21 cellular contexts compared by ENCODE assay signal in the genomic region with DNA sequence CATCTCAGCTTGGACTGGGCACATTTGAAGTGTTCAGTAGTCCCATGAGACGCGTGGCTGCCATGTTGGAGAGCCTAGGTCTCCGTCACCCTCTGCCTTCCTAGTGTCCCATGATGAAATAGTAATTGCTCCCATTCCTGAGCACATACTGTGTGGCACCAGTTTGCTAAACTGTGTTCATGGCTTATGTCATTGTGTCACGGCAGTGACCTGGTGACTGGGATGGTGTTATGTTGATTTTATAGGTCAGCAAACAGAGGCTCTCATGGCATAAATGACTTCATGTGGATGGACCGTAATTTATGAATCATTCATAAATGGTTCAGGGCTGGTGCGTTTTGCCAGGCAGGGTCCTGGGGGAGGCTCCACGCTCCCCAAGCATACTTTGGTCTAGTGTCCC. TPM values are rescaled to one million over a fixed set of nuclear protein-coding genes. Genes with fewer than 3 reads are reported as not detected.
DNase-seq lines count a peak whose midpoint lies in the region; ATAC-seq, FAIRE-seq and TF ChIP-seq lines count a peak whose summit lies in the region.
"Had no signal": no experiment of that assay in that cellular context is flagged by ENCODE, and none has a peak within 500 bp of the region (broad histone marks: within the 10 kb centered on the region; RNA-seq: fewer than 3 reads in every experiment).

No MANE protein-coding gene starts in this region.

- peak overlapping the region; percentile 89 for H3K4me2 ChIP-seq in GM12878 (ENCODE audit: control insufficient read depth, insufficient read depth)

- TF ChIP-seq CTCF in GM12878 (IDR thresholded peaks at IDR 0.05 in 2 of 3, conservative IDR thresholded peaks at IDR 0.05 in 1 of 3; ENCODE audit: control insufficient read depth in 2 of 3, extremely low read depth in 1 of 3, insufficient read depth in 1 of 3, low read depth in 3 of 3, low read length in 3 of 3) (no peak), pancreas (IDR thresholded peaks at IDR 0.05) (no peak)

- H3K27me3 ChIP-seq in GM12878 (replicated peaks in 1 of 2; ENCODE audit: control insufficient read depth in 2 of 2, insufficient read depth in 2 of 2, low read length in 1 of 2) (no peaks in the 10 kb centered on the region), pancreas (no peaks in the 10 kb centered on the region)
- H3K27me3 ChIP-seq: esophagus squamous epithelium had no signal

- 22% methylated on average over 7 of the region's 7 CpGs for WGBS in GM12878 (ENCODE audit: insufficient coverage, insufficient replicate concordance, low lambda C conversion rate, missing lambda C conversion rate)
- 86 to 90% methylated on average over 7 of the region's 7 CpGs for WGBS in pancreas, 2 donors

- peak overlapping the region; percentile 85 for H3K9ac ChIP-seq in GM12878 (ENCODE audit: control insufficient read depth, insufficient read depth, low read length)

- POLR2A ChIA-PET in HEK293T (lab: Yijun Ruan, JAX) (no interaction called here), GM12878 (lab: Charles Lee) (interaction anchor here (1.0 to 3.9 kb wide), 7 partner anchors 8 to 160 kb away, joined by 3 to 26 read pairs (median 5); a partner anchor contains a TSS)

- TF ChIP-seq POLR2A in GM12878 (IDR thresholded peaks at IDR 0.05; ENCODE audit: low read depth, low read length), result no peak

- H3K36me3 ChIP-seq in GM12878 (ENCODE audit: control insufficient read depth in 2 of 2, insufficient read depth in 2 of 2, low read length in 1 of 2) (0 out of 4 replicates have a peak, but pooled peaks cover 1 to 2% of the 10 kb centered on the region in 2 experiments), pancreas (no peaks in the 10 kb centered on the region)
- H3K36me3 ChIP-seq: esophagus squamous epithelium had no signal

- no peaks in the 10 kb centered on the region for H3K27me3 Mint-ChIP-seq in activated CD8-positive, alpha-beta memory T cell treated with anti-CD3 and anti-CD28 coated beads, Interleukin-2, amount 10 ng/mL, durations not matched to agents 7 days and 5 days
- H3K27me3 Mint-ChIP-seq in stimulated activated naive B cell treated with anti-CD40 and anti-IgM and Interleukin-4, amounts not matched to agents 10 μg/mL and 1 μg/mL and 100 μg/mL, for 72 hours, result no peaks in the 10 kb centered on the region
- H3K27me3 Mint-ChIP-seq: activated CD4-positive, alpha-beta T cell treated with anti-CD3 and anti-CD28 coated beads for 36 hours; activated naive CD8-positive, alpha-beta T cell; type B pancreatic cell had no signal

- H3K27ac Mint-ChIP-seq in activated CD8-positive, alpha-beta memory T cell treated with anti-CD3 and anti-CD28 coated beads, Interleukin-2, amount 10 ng/mL, durations not matched to agents 7 days and 5 days, result peak overlapping the region; percentile 9
- peak overlapping the region; percentile 97 for H3K27ac Mint-ChIP-seq in stimulated activated naive B cell treated with anti-CD40 and anti-IgM and Interleukin-4, amounts not matched to agents 10 μg/mL and 1 μg/mL and 100 μg/mL, for 72 hours
- H3K27ac Mint-ChIP-seq: activated CD4-positive, alpha-beta T cell treated with anti-CD3 and anti-CD28 coated beads for 36 hours; natural killer cell; stimulated activated effector memory CD8-positive, alpha-beta T cell treated with anti-CD3 and anti-CD28 coated beads, Interleukin-12 subunit alpha, Interleukin-12 subunit beta, amount 100 ng/mL, for 72 hours; type B pancreatic cell had no signal

- peaks cover 8% of the 10 kb centered on the region for H3K36me3 Mint-ChIP-seq in activated CD8-positive, alpha-beta memory T cell treated with anti-CD3 and anti-CD28 coated beads, Interleukin-2, amount 10 ng/mL, durations not matched to agents 7 days and 5 days
- peaks cover 6 to 11% of the 10 kb centered on the region in 2 donors for H3K36me3 Mint-ChIP-seq in stimulated activated naive B cell treated with anti-CD40 and anti-IgM and Interleukin-4, amounts not matched to agents 10 μg/mL and 1 μg/mL and 100 μg/mL, for 72 hours
- H3K36me3 Mint-ChIP-seq: activated naive CD8-positive, alpha-beta T cell; natural killer cell; stimulated activated effector memory CD8-positive, alpha-beta T cell treated with anti-CD3 and anti-CD28 coated beads, Interleukin-12 subunit alpha, Interleukin-12 subunit beta, amount 100 ng/mL, for 72 hours; type B pancreatic cell had no signal

- CTCF ChIA-PET in activated CD8-positive, alpha-beta memory T cell treated with anti-CD3 and anti-CD28 coated beads, Interleukin-2, amount 10 ng/mL, durations not matched to agents 7 days and 5 days (lab: Charles Lee), result interaction anchor here (1.4 kb wide), 1 partner anchor 130 kb away, joined by 3 read pairs; no protein-coding TSS in a partner anchor
- CTCF ChIA-PET in HEK293T (lab: Yijun Ruan, JAX) (no interaction called here), GM12878 (lab: Yijun Ruan, JAX) (interaction anchor here (1.0 to 13.7 kb wide), 6 partner anchors 8 to 130 kb away, joined by 3 to 336 read pairs (median 9); a partner anchor contains a TSS)

- H4K20me1 ChIP-seq in GM12878 (ENCODE audit: control insufficient read depth, insufficient read depth), result no peaks in the 10 kb centered on the region

- intact Hi-C loops in GM12878 (cut with micrococcal nuclease; ENCODE audit: unreplicated experiment), result no loop called here
- intact Hi-C loops in pancreas (cut with DNase I), result loop anchor here in 2 of 3 donors (10.0 kb wide), 4 partner anchors 106 to 506 kb away; no protein-coding TSS in a partner anchor

- in situ Hi-C loops in GM12878 (cut with MboI), result no loop called here

- H3K27ac ChIP-seq in GM12878 (ENCODE audit: control insufficient read depth, insufficient read depth) (peak overlapping the region; percentile 95), pancreas (no peak overlapping the region)

- H3K9me3 ChIP-seq in GM12878 (replicated peaks; ENCODE audit: control insufficient read depth, insufficient read depth, low read length), result no peaks in the 10 kb centered on the region
- no peaks in the 10 kb centered on the region for H3K9me3 ChIP-seq in pancreas
- H3K9me3 ChIP-seq: esophagus squamous epithelium had no signal

- H3K4me3 Mint-ChIP-seq in activated CD8-positive, alpha-beta memory T cell treated with anti-CD3 and anti-CD28 coated beads, Interleukin-2, amount 10 ng/mL, durations not matched to agents 7 days and 5 days, result no peak overlapping the region
- H3K4me3 Mint-ChIP-seq in stimulated activated naive B cell treated with anti-CD40 and anti-IgM and Interleukin-4, amounts not matched to agents 10 μg/mL and 1 μg/mL and 100 μg/mL, for 72 hours, result peak overlapping the region in 1 of 2 donors; percentile 6
- H3K4me3 Mint-ChIP-seq: activated CD4-positive, alpha-beta T cell treated with anti-CD3 and anti-CD28 coated beads for 36 hours; activated naive CD8-positive, alpha-beta T cell; natural killer cell; stimulated activated effector memory CD8-positive, alpha-beta T cell treated with anti-CD3 and anti-CD28 coated beads, Interleukin-12 subunit alpha, Interleukin-12 subunit beta, amount 100 ng/mL, for 72 hours; type B pancreatic cell had no signal

- peaks cover 68% of the 10 kb centered on the region for H3K79me2 ChIP-seq in GM12878 (ENCODE audit: control insufficient read depth, insufficient read depth, low read length)

- BruUV-seq in GM12878 (replicated peaks; lab: Mats Ljungman, UMichigan), result TSS peak; percentile 68

- H3K4me1 ChIP-seq in GM12878 (ENCODE audit: control insufficient read depth, insufficient read depth, low read length) (peaks cover 27% of the 10 kb centered on the region), pancreas (no peaks in the 10 kb centered on the region)

- no peak for TF ChIP-seq RAD21 in GM12878 (IDR thresholded peaks at IDR 0.05; ENCODE audit: insufficient read depth, low read depth, low read length)

- H3K9me3 Mint-ChIP-seq in activated CD8-positive, alpha-beta memory T cell treated with anti-CD3 and anti-CD28 coated beads, Interleukin-2, amount 10 ng/mL, durations not matched to agents 7 days and 5 days (ENCODE audit: low read depth), result no peaks in the 10 kb centered on the region
- H3K9me3 Mint-ChIP-seq in stimulated activated naive B cell treated with anti-CD40 and anti-IgM and Interleukin-4, amounts not matched to agents 10 μg/mL and 1 μg/mL and 100 μg/mL, for 72 hours, result no peaks in the 10 kb centered on the region
- H3K9me3 Mint-ChIP-seq: natural killer cell; stimulated activated effector memory CD8-positive, alpha-beta T cell treated with anti-CD3 and anti-CD28 coated beads, Interleukin-12 subunit alpha, Interleukin-12 subunit beta, amount 100 ng/mL, for 72 hours; type B pancreatic cell had no signal

- SMC1A ChIA-PET in GM12878 (lab: Charles Lee; ENCODE audit: uncharacterized antibody, unreplicated experiment), result interaction anchor here (1.0 to 8.7 kb wide), 11 partner anchors 8 to 133 kb away, joined by 3 to 119 read pairs (median 7); a partner anchor contains a TSS

- no peak for ATAC-seq in activated CD8-positive, alpha-beta memory T cell treated with anti-CD3 and anti-CD28 coated beads, Interleukin-2, amount 10 ng/mL, durations not matched to agents 7 days and 5 days
- ATAC-seq in GM12878, result peak; percentile 1
- no peak for ATAC-seq in stimulated activated naive B cell treated with anti-CD40 and anti-IgM and Interleukin-4, amounts not matched to agents 10 μg/mL and 1 μg/mL and 100 μg/mL, for 72 hours (replicated peaks)
- ATAC-seq in HG02610 (IDR thresholded peaks at IDR 0.05; ENCODE audit: unreplicated experiment), result no peak
- ATAC-seq in pancreas, result no peak
- no peak for ATAC-seq in HG03280 (IDR thresholded peaks at IDR 0.05; ENCODE audit: unreplicated experiment)
- ATAC-seq: activated CD4-positive, alpha-beta T cell treated with anti-CD3 and anti-CD28 coated beads for 36 hours; natural killer cell; stimulated activated effector memory CD8-positive, alpha-beta T cell treated with anti-CD3 and anti-CD28 coated beads, Interleukin-12 subunit alpha, Interleukin-12 subunit beta, amount 100 ng/mL, for 72 hours had no signal

- RAD21 ChIA-PET in GM12878 (lab: Charles Lee; ENCODE audit: unreplicated experiment), result interaction anchor here (0.9 to 7.7 kb wide), 7 partner anchors 8 to 159 kb away, joined by 3 to 141 read pairs (median 10); a partner anchor contains a TSS

- DNase-seq in activated CD8-positive, alpha-beta memory T cell treated with anti-CD3 and anti-CD28 coated beads, Interleukin-2, amount 10 ng/mL, durations not matched to agents 7 days and 5 days, result no peak
- no peak for DNase-seq in activated CD8-positive, alpha-beta memory T cell treated with anti-CD3 and anti-CD28 coated beads for 24 hours
- DNase-seq in HEK293T (ENCODE audit: extremely low spot score) (no peak), GM12878 (ENCODE audit: low read depth, low spot score) (no peak), pancreas (no peak)
- no peak for DNase-seq in stimulated activated naive B cell treated with anti-CD40 and anti-IgM and Interleukin-4, amounts not matched to agents 10 μg/mL and 1 μg/mL and 100 μg/mL, for 72 hours
- DNase-seq: activated CD4-positive, alpha-beta T cell treated with anti-CD3 and anti-CD28 coated beads for 36 hours; DMS79; esophagus squamous epithelium; glutamatergic neuron; natural killer cell; NCI-H1092; NCI-H526; stimulated activated CD4-positive, alpha-beta T cell treated with anti-CD3 and anti-CD28 coated beads, Interleukin-12 subunit alpha, Interleukin-12 subunit beta, amount 100 ng/mL, for 4 hours had no signal

- H3K4me3 ChIP-seq in GM12878, result peak overlapping the region; percentile 63
- no peak overlapping the region for H3K4me3 ChIP-seq in pancreas
- H3K4me3 ChIP-seq: esophagus squamous epithelium, lung had no signal

- H2AFZ ChIP-seq in GM12878 (ENCODE audit: control insufficient read depth, low read depth, low read length), result peak overlapping the region; percentile 16

- no peak for TF ChIP-seq EP300 in GM12878 (IDR thresholded peaks at IDR 0.05; ENCODE audit: borderline replicate concordance in 1 of 2, control insufficient read depth in 1 of 2, low read depth in 2 of 2, low read length in 2 of 2)

- peaks cover 40% of the 10 kb centered on the region for H3K4me1 Mint-ChIP-seq in activated CD8-positive, alpha-beta memory T cell treated with anti-CD3 and anti-CD28 coated beads, Interleukin-2, amount 10 ng/mL, durations not matched to agents 7 days and 5 days
- H3K4me1 Mint-ChIP-seq in stimulated activated naive B cell treated with anti-CD40 and anti-IgM and Interleukin-4, amounts not matched to agents 10 μg/mL and 1 μg/mL and 100 μg/mL, for 72 hours, result peaks cover 25 to 43% of the 10 kb centered on the region in 2 donors

- FAIRE-seq in GM12878 (lab: Jason Lieb, UNC) (no peak), pancreas (lab: Jason Lieb, UNC) (no peak)
- FAIRE-seq: A204.1 had no signal

RNA-seq across cellular contexts. Expression of a gene that starts 3.8 kb away (rescaled TPM):
- 10 to 100 TPM; 37.6 to 44.8 TPM for total RNA-seq in activated CD8-positive, alpha-beta memory T cell treated with anti-CD3 and anti-CD28 coated beads, Interleukin-2, amount 10 ng/mL, durations not matched to agents 7 days and 5 days
- total RNA-seq in GM12878 (2013; cell fraction: nucleolus; rRNA removed), result 33.2 and 41.2 TPM in 2 replicates
- total RNA-seq in GM12878 (2014; rRNA removed), result 196 and 212 TPM in 2 replicates
- total RNA-seq in GM12878 (2014; rRNA removed; fragmentation: Illumina TruSeq; extraction: Trizol), result 30.7 and 40.4 TPM in 2 replicates
- 84.3 and 90.1 TPM in 2 replicates for total RNA-seq in GM12878 (2021)
- polyA plus RNA-seq in GM12878 (2011; ENCODE audit: low read depth), result 197 TPM
- 21.8 and 31.5 TPM in 2 replicates for polyA plus RNA-seq in GM12878 (2011; rRNA removed)
- polyA plus RNA-seq in GM12878 (2011; cell fraction: cytosol; rRNA removed), result 28.9 and 69.9 TPM in 2 replicates
- polyA plus RNA-seq in GM12878 (2011; cell fraction: nucleus; rRNA removed), result 43.0 and 45.6 TPM in 2 replicates
- polyA plus RNA-seq in GM12878 (2012), result 87.8 and 101 TPM in 2 replicates
- 19.5 and 30.1 TPM in 2 replicates for polyA plus RNA-seq in GM12878 (2014; fragmentation: Illumina TruSeq; extraction: Trizol)
- 10 to 100 TPM; 14.8 to 34.2 TPM for polyA plus RNA-seq in GM12878 (2014; fragmentation: Nextera tagmentation; extraction: Ambion mirVana)
- 214 and 266 TPM in 2 replicates for polyA plus RNA-seq in GM12878 (2014; rRNA removed)
- polyA plus RNA-seq in GM12878 (2016; fragmentation: Nextera tagmentation; extraction: Ambion mirVana), result 100 to 1,000 TPM; 127 to 132 TPM
- 13.5 and 16.0 TPM in 2 replicates for polyA minus RNA-seq in GM12878 (2011; rRNA and poly(A)+ RNA removed)
- 5.9 and 7.5 TPM in 2 replicates for polyA minus RNA-seq in GM12878 (2011; cell fraction: cytosol; rRNA and poly(A)+ RNA removed)
- polyA minus RNA-seq in GM12878 (2011; cell fraction: nucleus; rRNA and poly(A)+ RNA removed), result 13.7 and 22.7 TPM in 2 replicates
- total RNA-seq in pancreas, result 1 to 10 TPM in 5 of 6 donors, under 1 TPM in 1; 0.85 to 1.9 (median 1.7) TPM
- polyA plus RNA-seq in pancreas, result 1 to 10 TPM; 2.0 to 4.8 TPM

Comparison
In these comparisons a context has a peak if more than half of its experiments do, and no peak if none do; other contexts are left out.
1. RNA of a gene that starts 3.8 kb away (total RNA-seq): 30.7 to 212 TPM in GM12878 and 37.6 to 44.8 TPM in activated CD8-positive, alpha-beta memory T cell treated with anti-CD3 and anti-CD28 coated beads, Interleukin-2, amount 10 ng/mL, durations not matched to agents 7 days and 5 days; 0.85 to 1.9 TPM in pancreas; every median in the first group is over 10 times any median in the second.